8 cellular contexts compared by ENCODE assay signal in genomic region chr6:44248579-44248978, GRCh38. TPM values are rescaled to one million over a fixed set of nuclear protein-coding genes. Genes with fewer than 3 reads are reported as not detected.
A peak's percentile ranks its signal among the peaks of the same experiment; 100 is the strongest.
DNase-seq lines count a peak whose midpoint lies in the region; ATAC-seq and TF ChIP-seq lines count a peak whose summit lies in the region.

No MANE protein-coding gene starts in this region.

- no peak overlapping the region for H3K56ac ChIP-seq in H9 (ENCODE audit: insufficient read length, low read depth, low read length)

- no peak overlapping the region for H2BK12ac ChIP-seq in H9 (ENCODE audit: insufficient read length, low read depth, low read length)

- H3K79me2 ChIP-seq in H9 (ENCODE audit: insufficient read depth, low read length) = peaks cover 27% of the 10 kb centered on the region

- WGBS in H9 (ENCODE audit: extremely low coverage, insufficient read length, low lambda C conversion rate) = no CpG with 5 or more reads among the region's 1 CpG
- 0 to 14% methylated on average over 1 of the region's 1 CpG for WGBS in gastroesophageal sphincter (ENCODE audit: low coverage in 1 of 2), 2 donors

- no peaks in the 10 kb centered on the region for H4K20me1 ChIP-seq in H9 (ENCODE audit: control insufficient read depth, insufficient read depth, insufficient read length)

- H3K23ac ChIP-seq in H9 (ENCODE audit: insufficient read length, low read depth, low read length) = no peak overlapping the region

- no peak overlapping the region for H4K91ac ChIP-seq in H9 (ENCODE audit: insufficient read length, low read depth, low read length)

- DNase-seq in H9 = no peak
- DNase-seq in activated B cell treated with CpG ODN at 0.5 μM for 24 hours = no peak
- no peak for DNase-seq in HT-29 (ENCODE audit: low spot score)
- no peak for DNase-seq in activated gamma-delta T cell (lab: John Stamatoyannopoulos, UW)
- no peak for DNase-seq in medulla oblongata (ENCODE audit: extremely low spot score)

- no peak overlapping the region for H2BK5ac ChIP-seq in H9 (ENCODE audit: insufficient read length, low read length)

- H3K18ac ChIP-seq in H9 (ENCODE audit: insufficient read length, low read depth, low read length) = no peak overlapping the region

- no peak for TF ChIP-seq POLR2A in gastroesophageal sphincter (IDR thresholded peaks at IDR 0.05)

- peak overlapping the region; percentile 99 to 100 for H3K4me3 Mint-ChIP-seq in H9
- peak overlapping the region; percentile 99 for H3K4me3 Mint-ChIP-seq in activated B cell treated with CpG ODN at 0.5 μM for 24 hours

- no peak overlapping the region for H2AK5ac ChIP-seq in H9 (ENCODE audit: insufficient read length, low read length)

- no peak overlapping the region for H2AFZ ChIP-seq in H9 (ENCODE audit: low read length)

- H3K9me3 Mint-ChIP-seq in H9 (peaks cover 3 to 4% of the 10 kb centered on the region in 2 experiments; a peak in 3 of 5 replicates), activated B cell treated with CpG ODN at 0.5 μM for 24 hours (no peaks in the 10 kb centered on the region)

- no peak overlapping the region for H4K5ac ChIP-seq in H9 (ENCODE audit: insufficient read length, low read depth, low read length)

- no peak overlapping the region for H3K14ac ChIP-seq in H9 (ENCODE audit: insufficient read depth, low read length)

- intact Hi-C loops in activated B cell treated with CpG ODN at 0.5 μM for 24 hours (cut with micrococcal nuclease) = loop anchor here (10.0 kb wide), 1 partner anchor 474 kb away; the partner anchor contains the start of gene VEGFA

- H3K4me1 ChIP-seq in H9 (ENCODE audit: insufficient read depth, low read length) (peaks cover 12% of the 10 kb centered on the region; the same call in 1 of the 2 replicates), gastroesophageal sphincter (peaks cover 0 to 69% (median 18%) of the 10 kb centered on the region in 3 donors), skeletal muscle tissue (ENCODE audit: control insufficient read depth in 3 of 3, insufficient read depth in 3 of 3, low read length in 3 of 3) (peaks cover 22 to 51% (median 32%) of the 10 kb centered on the region in 3 donors)

- peak overlapping the region; percentile 76 for H3K4me2 ChIP-seq in H9 (ENCODE audit: insufficient read depth, insufficient read length, low read length)

- H2BK20ac ChIP-seq in H9 (ENCODE audit: low read depth, low read length, poor library complexity, severe bottlenecking) = no peak overlapping the region

- no peak overlapping the region for H3T11ph ChIP-seq in H9 (ENCODE audit: low read length)

- H3K27me3 Mint-ChIP-seq in H9 (ENCODE audit: low read depth) = peaks cover 9% of the 10 kb centered on the region
- no peaks in the 10 kb centered on the region for H3K27me3 Mint-ChIP-seq in activated B cell treated with CpG ODN at 0.5 μM for 24 hours

- peaks cover 61 to 68% (median 66%) of the 10 kb centered on the region in 3 experiments for H3K36me3 Mint-ChIP-seq in H9 (ENCODE audit: insufficient read depth in 1 of 3, low read depth in 3 of 3)
- peaks cover 70% of the 10 kb centered on the region for H3K36me3 Mint-ChIP-seq in activated B cell treated with CpG ODN at 0.5 μM for 24 hours (ENCODE audit: low read depth)

- TF ChIP-seq CTCF in H9 (conservative IDR thresholded peaks at IDR 0.05) = no peak
- no peak for TF ChIP-seq CTCF in activated B cell treated with CpG ODN at 0.5 μM for 24 hours (IDR thresholded peaks at IDR 0.05)
- no peak for TF ChIP-seq CTCF in gastroesophageal sphincter (IDR thresholded peaks at IDR 0.05)

- H3K23me2 ChIP-seq in H9 (ENCODE audit: insufficient read length, low read depth, low read length, poor library complexity, severe bottlenecking) = peaks cover 10% of the 10 kb centered on the region

- H3K27ac Mint-ChIP-seq in H9 = peak overlapping the region; percentile 97 to 100 (median 98); a peak in 6 of 7 replicates
- H3K27ac Mint-ChIP-seq in activated B cell treated with CpG ODN at 0.5 μM for 24 hours = peak overlapping the region; percentile 99

- H3K9ac ChIP-seq in H9 (ENCODE audit: extremely low read depth, insufficient read length, low read length) (peak overlapping the region; percentile 98), skeletal muscle tissue (ENCODE audit: low read depth in 1 of 3, low read length in 3 of 3) (peak overlapping the region in 2 of 3 donors; percentile 4 to 93)

- H3K27me3 ChIP-seq in H9 (ENCODE audit: insufficient read depth, low read length) (no peaks in the 10 kb centered on the region), gastroesophageal sphincter (no peaks in the 10 kb centered on the region), skeletal muscle tissue (ENCODE audit: control insufficient read depth in 3 of 3, insufficient read depth in 3 of 3, low read length in 3 of 3) (no peaks in the 10 kb centered on the region)

- H2BK15ac ChIP-seq in H9 (ENCODE audit: low read depth, low read length) = no peak overlapping the region

- no peak for TF ChIP-seq EP300 in gastroesophageal sphincter (IDR thresholded peaks at IDR 0.05)

- H3K27ac ChIP-seq in H9 (ENCODE audit: insufficient read length, low read depth, low read length) (no peak overlapping the region), gastroesophageal sphincter (peak overlapping the region in 3 of 4 donors; percentile 96 to 100 (median 99)), skeletal muscle tissue (ENCODE audit: low read depth, low read length) (peak overlapping the region; percentile 99)

- ATAC-seq in activated B cell treated with CpG ODN at 0.5 μM for 24 hours (ENCODE audit: low read depth) (no peak), gastroesophageal sphincter (no peak), HG03442 (IDR thresholded peaks at IDR 0.05; ENCODE audit: unreplicated experiment) (no peak)

- H4K8ac ChIP-seq in H9 (replicated peaks; ENCODE audit: insufficient read length, low read depth, low read length) = no peak overlapping the region

- CTCF ChIA-PET in activated B cell treated with CpG ODN at 0.5 μM for 24 hours (lab: Charles Lee) = interaction anchor here (1.9 to 4.7 kb wide), 3 partner anchors 8 to 12 kb away, joined by 5 to 31 read pairs (median 11); partner anchors contain the start of gene SLC35B2

- H3K4me1 Mint-ChIP-seq in H9 (peaks cover 44 to 46% of the 10 kb centered on the region in 2 experiments), activated B cell treated with CpG ODN at 0.5 μM for 24 hours (peaks cover 71% of the 10 kb centered on the region)

- H3K36me3 ChIP-seq in gastroesophageal sphincter = peaks cover 0 to 53% of the 10 kb centered on the region in 2 donors
- H3K36me3 ChIP-seq in skeletal muscle tissue (ENCODE audit: control insufficient read depth in 3 of 3, insufficient read depth in 3 of 3, low read length in 3 of 3) = peaks cover 43 to 48% (median 47%) of the 10 kb centered on the region in 3 donors

- H3K4me3 ChIP-seq in gastroesophageal sphincter = peak overlapping the region; percentile 63 to 79
- H3K4me3 ChIP-seq in skeletal muscle tissue (ENCODE audit: low read length in 3 of 3) = peak overlapping the region; percentile 24 to 100 (median 86)

- POLR2A ChIA-PET in activated B cell treated with CpG ODN at 0.5 μM for 24 hours (lab: Charles Lee) = interaction anchor here (0.7 to 9.4 kb wide), 5 partner anchors 12 to 619 kb away, joined by 3 to 549 read pairs (median 8); partner anchors contain the start of genes AARS2, GTPBP2, NFKBIE and SLC35B2

- H3K79me1 ChIP-seq in H9 (ENCODE audit: insufficient read depth, low read depth, low read length, poor library complexity, severe bottlenecking) = no peaks in the 10 kb centered on the region

- no peak overlapping the region for H2BK120ac ChIP-seq in H9 (ENCODE audit: low read depth, low read length, poor library complexity, severe bottlenecking)

- no peak overlapping the region for H3K4ac ChIP-seq in H9 (ENCODE audit: low read depth, low read length)

- H3K9me3 ChIP-seq in H9 (ENCODE audit: control insufficient read depth, low read depth, low read length) = no peaks in the 10 kb centered on the region
- H3K9me3 ChIP-seq in gastroesophageal sphincter = no peaks in the 10 kb centered on the region
- H3K9me3 ChIP-seq in skeletal muscle tissue (ENCODE audit: control insufficient read depth in 3 of 3, low read length in 3 of 3) = no peaks in the 10 kb centered on the region

RNA-seq across cellular contexts. Expression of gene HSP90AB1, which starts 1.7 kb away (rescaled TPM):
- total RNA-seq in H9 (2021) = 1,986 and 2,056 TPM in 2 replicates
- 1,222 and 1,311 TPM in 2 replicates for total RNA-seq in activated B cell treated with CpG ODN at 0.5 μM for 24 hours
- 100 to 1,000 TPM; 553 to 749 (median 626) TPM for total RNA-seq in gastroesophageal sphincter
- 474 TPM for total RNA-seq in skeletal muscle tissue
- total RNA-seq in HT-29 (2014; rRNA removed; shearing (Covaris generic)) = 751 and 810 TPM in 2 replicates

RNA-seq across cellular contexts. Expression of gene SLC35B2, which starts 8.7 kb away (rescaled TPM):
- total RNA-seq in H9 (2021) = 34.5 and 36.1 TPM in 2 replicates
- total RNA-seq in activated B cell treated with CpG ODN at 0.5 μM for 24 hours = 27.0 and 29.1 TPM in 2 replicates
- 10 to 100 TPM; 21.3 to 34.0 (median 25.6) TPM for total RNA-seq in gastroesophageal sphincter
- total RNA-seq in skeletal muscle tissue = 26.1 TPM
- total RNA-seq in HT-29 (2014; rRNA removed; shearing (Covaris generic)) = 189 and 193 TPM in 2 replicates

RNA-seq across cellular contexts. Expression of gene NFKBIE, which starts 16.8 kb away (rescaled TPM):
- total RNA-seq in H9 (2021) = 9.7 and 12.1 TPM in 2 replicates
- 94.7 and 99.2 TPM in 2 replicates for total RNA-seq in activated B cell treated with CpG ODN at 0.5 μM for 24 hours
- 10 to 100 TPM in 1 of 4 donors, 1 to 10 TPM in 3; 4.2 to 13.4 (median 5.7) TPM for total RNA-seq in gastroesophageal sphincter
- 6.3 TPM for total RNA-seq in skeletal muscle tissue
- 11.2 and 19.3 TPM in 2 replicates for total RNA-seq in HT-29 (2014; rRNA removed; shearing (Covaris generic))

RNA-seq across cellular contexts. Expression of gene TMEM151B, which starts 21.7 kb away (rescaled TPM):
- total RNA-seq in H9 (2021) (2.4 and 2.7 TPM in 2 replicates), activated B cell treated with CpG ODN at 0.5 μM for 24 hours (0.10 TPM in 1 of 2 replicates, not detected in the other), gastroesophageal sphincter (under 1 TPM in 2 of 4 donors, not detected in 2; 0.27 to 0.69 TPM), skeletal muscle tissue (not detected)
- total RNA-seq in HT-29 (2014; rRNA removed; shearing (Covaris generic)) = not detected in 2 replicates

RNA-seq across cellular contexts. Expression of gene SLC29A1, which starts 25.2 kb away (rescaled TPM):
- 118 and 124 TPM in 2 replicates for total RNA-seq in H9 (2021)
- 15.0 and 17.3 TPM in 2 replicates for total RNA-seq in activated B cell treated with CpG ODN at 0.5 μM for 24 hours
- 100 to 1,000 TPM; 101 to 281 (median 134) TPM for total RNA-seq in gastroesophageal sphincter
- 14.6 TPM for total RNA-seq in skeletal muscle tissue
- total RNA-seq in HT-29 (2014; rRNA removed; shearing (Covaris generic)) = 30.8 and 33.4 TPM in 2 replicates
